15 cellular contexts compared by ENCODE assay signal in the genomic region with DNA sequence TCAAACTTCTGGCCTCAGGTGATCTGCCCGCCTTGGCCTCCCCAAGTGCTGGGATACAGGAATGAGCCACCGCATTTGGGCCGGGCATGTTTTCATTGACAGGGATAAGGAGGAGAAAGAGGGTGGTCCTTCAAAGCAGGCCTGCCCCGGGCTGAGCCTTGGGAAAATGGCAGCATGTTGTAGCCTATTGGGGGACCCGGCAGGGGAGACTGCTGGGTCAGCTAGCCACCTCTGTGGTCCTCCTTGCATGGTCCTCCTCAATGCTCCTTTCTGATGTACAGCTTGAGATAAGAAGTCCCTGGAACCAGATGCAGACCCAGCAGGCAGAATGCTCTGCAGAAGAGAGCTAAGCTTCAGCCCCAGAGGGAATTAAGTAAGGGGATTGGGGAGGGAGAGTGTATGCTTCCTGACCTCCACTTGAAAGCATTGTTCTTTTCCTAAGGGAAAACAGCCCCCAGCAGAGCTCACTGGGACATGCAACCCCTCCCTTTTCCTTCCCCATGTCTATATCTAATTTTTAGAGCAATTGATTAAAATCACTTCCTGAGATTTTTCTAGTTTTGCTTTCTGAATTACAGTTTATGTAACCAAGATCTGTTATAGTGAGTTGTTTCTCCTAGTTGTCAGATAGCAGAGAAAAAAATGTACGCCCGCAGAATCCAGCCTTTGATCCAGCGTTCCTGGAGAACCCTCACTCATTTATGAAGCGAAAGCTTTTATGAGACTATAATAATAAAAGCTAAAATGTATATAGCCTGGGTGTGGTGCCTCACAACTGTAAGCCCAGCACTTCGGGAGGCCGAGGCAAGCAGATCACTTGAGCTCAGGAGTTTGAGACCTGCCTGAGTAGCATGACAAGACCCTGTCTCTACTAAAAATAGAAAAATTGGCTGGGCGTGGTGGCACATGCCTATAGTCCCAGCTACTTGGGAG. TPM values are rescaled to one million over a fixed set of nuclear protein-coding genes. Genes with fewer than 3 reads are reported as not detected.
DNase-seq lines count a peak whose midpoint lies in the region; ATAC-seq and TF ChIP-seq lines count a peak whose summit lies in the region.
"Had no signal": no experiment of that assay in that cellular context is flagged by ENCODE, and none has a peak within 500 bp of the region (broad histone marks: within the 10 kb centered on the region; RNA-seq: fewer than 3 reads in every experiment).

No MANE protein-coding gene starts in this region.

- 61% methylated on average over 12 of the region's 12 CpGs for WGBS in smooth muscle cell (ENCODE audit: low lambda C conversion rate)

- TF ChIP-seq CTCF in ascending aorta (IDR thresholded peaks at IDR 0.05) (no peak), smooth muscle cell (IDR thresholded peaks at IDR 0.05; ENCODE audit: borderline replicate concordance, insufficient read depth, poor library complexity, severe bottlenecking) (no peak), MM.1S (IDR thresholded peaks at IDR 0.05; ENCODE audit: low read length) (no peak)

- H3K27ac ChIP-seq in ascending aorta (peak overlapping the region; percentile 16), smooth muscle cell (ENCODE audit: low read depth) (peak overlapping the region; percentile 16), MM.1S (ENCODE audit: low read length) (no peak overlapping the region)

- H3K4me2 ChIP-seq in smooth muscle cell (peak overlapping the region; percentile 51), MM.1S (ENCODE audit: low read depth, low read length) (no peak overlapping the region)

- DNase-seq in ELF-1 (ENCODE audit: low read depth, low spot score) (peak; percentile 54), ascending aorta (ENCODE audit: low spot score in 2 of 2) (no peak), left colon (peak; percentile 52 to 66), smooth muscle cell (lab: John Stamatoyannopoulos, UW; ENCODE audit: unreplicated experiment) (no peak), NCI-H1105 treated with DMSO at 0.1 percent for 48 hours (lab: John Stamatoyannopoulos, UW) (no peak), NCI-H69 (lab: John Stamatoyannopoulos, UW) (no peak), MM.1S (no peak), NCI-H2029 treated with DMSO at 0.1 percent for 48 hours (lab: John Stamatoyannopoulos, UW) (no peak)
- DNase-seq: activated gamma-delta T cell; Calu3; effector memory CD4-positive, alpha-beta T cell; naive B cell; NCI-H1048; retina; stimulated activated CD4-positive, alpha-beta T cell treated with anti-CD3 and anti-CD28 coated beads, Interleukin-2, amount 100 ng/mL, for 48 hours had no signal

- H2AFZ ChIP-seq in smooth muscle cell (ENCODE audit: low read depth) (no peak overlapping the region), MM.1S (ENCODE audit: low read length) (no peak overlapping the region)

- peak; percentile 86 for ATAC-seq in left colon

- no peaks in the 10 kb centered on the region for H3K9me3 ChIP-seq in ascending aorta
- H3K9me3 ChIP-seq in smooth muscle cell (replicated peaks; ENCODE audit: low read depth): no peaks in the 10 kb centered on the region
- no peaks in the 10 kb centered on the region for H3K9me3 ChIP-seq in MM.1S (replicated peaks; ENCODE audit: insufficient read depth, low read length)

- H3K9me2 ChIP-seq in MM.1S (replicated peaks; ENCODE audit: insufficient read depth, low read length): no peaks in the 10 kb centered on the region

- intact Hi-C loops in ascending aorta (cut with DNase I): no loop called here
- intact Hi-C loops in left colon (cut with DNase I, micrococcal nuclease): no loop called here

- H3K79me2 ChIP-seq in smooth muscle cell (ENCODE audit: low read depth) (peaks cover 31% of the 10 kb centered on the region), MM.1S (ENCODE audit: low read length) (no peaks in the 10 kb centered on the region)

- no peaks in the 10 kb centered on the region for H3K27me3 ChIP-seq in ascending aorta
- H3K27me3 ChIP-seq in smooth muscle cell (ENCODE audit: low read depth): no peaks in the 10 kb centered on the region
- no peaks in the 10 kb centered on the region for H3K27me3 ChIP-seq in MM.1S (replicated peaks; ENCODE audit: insufficient read depth, low read length)

- H3F3A ChIP-seq in smooth muscle cell (ENCODE audit: low read depth) (peaks cover 25% of the 10 kb centered on the region), MM.1S (ENCODE audit: insufficient read depth, low read length) (no peaks in the 10 kb centered on the region)

- no peak overlapping the region for H3K9ac ChIP-seq in smooth muscle cell (ENCODE audit: low read depth)
- H3K9ac ChIP-seq in MM.1S (ENCODE audit: low read length): no peak overlapping the region

- H3K36me3 ChIP-seq in ascending aorta (no peaks in the 10 kb centered on the region), smooth muscle cell (ENCODE audit: low read depth) (no peaks in the 10 kb centered on the region), MM.1S (replicated peaks; ENCODE audit: insufficient read depth, low read length) (no peaks in the 10 kb centered on the region)

- H4K20me1 ChIP-seq in smooth muscle cell (ENCODE audit: low read depth) (no peaks in the 10 kb centered on the region), MM.1S (ENCODE audit: insufficient read depth, low read length) (no peaks in the 10 kb centered on the region)

- H3K4me3 ChIP-seq in ascending aorta (no peak overlapping the region), smooth muscle cell (no peak overlapping the region), MM.1S (ENCODE audit: low read length) (no peak overlapping the region)

- H3K4me1 ChIP-seq in ascending aorta (peaks cover 16 to 45% of the 10 kb centered on the region in 2 donors), smooth muscle cell (ENCODE audit: low read depth) (peaks cover 45% of the 10 kb centered on the region), MM.1S (ENCODE audit: low read length) (0 out of 2 replicates have a peak, but pooled peaks cover 3% of the 10 kb centered on the region)

RNA-seq across cellular contexts. Expression of a gene that starts 48.7 kb away (rescaled TPM):
- total RNA-seq in ascending aorta: 6.3 TPM
- 100 to 1,000 TPM; 174 to 184 TPM for total RNA-seq in left colon
- 3.4 and 3.8 TPM in 2 replicates for total RNA-seq in smooth muscle cell
- 2.3 and 5.6 TPM in 2 replicates for polyA plus RNA-seq in smooth muscle cell

Comparison
In these comparisons a context has a peak if more than half of its experiments do, and no peak if none do; other contexts are left out.
1. DNase-seq: peak in ELF-1 (single experiment) and left colon (2 of 2); none in ascending aorta (0 of 2), smooth muscle cell (single experiment), NCI-H1105 treated with DMSO at 0.1 percent for 48 hours (single experiment), NCI-H69 (single experiment), MM.1S (single experiment) and NCI-H2029 treated with DMSO at 0.1 percent for 48 hours (single experiment).
2. RNA of a gene that starts 48.7 kb away (total RNA-seq): 174 to 184 TPM in left colon; 6.3 TPM in ascending aorta (single experiment) and 3.4 to 3.8 TPM in smooth muscle cell; every median in the first group is over 10 times any median in the second.